26 cellular contexts compared by ENCODE assay signal in genomic region chr5:34562791-34563190, GRCh38.
"Had no signal": no experiment of that assay in that cellular context is flagged by ENCODE, and none has a peak within 500 bp of the region (broad histone marks: within the 10 kb centered on the region; RNA-seq: fewer than 3 reads in every experiment).

No MANE protein-coding gene starts in this region.

- H3K9me3 ChIP-seq: right atrium auricular region, suprapubic skin, tibial artery had no signal

- H3K36me3 ChIP-seq: right atrium auricular region, suprapubic skin, tibial artery had no signal

- H3K27ac ChIP-seq: right atrium auricular region, suprapubic skin had no signal

- H3K9me3 Mint-ChIP-seq: central memory CD8-positive, alpha-beta T cell; dendritic cell treated with granulocyte-macrophage colony-stimulating factor and Interleukin-4, amounts not matched to agents 40 ng/mL and 50 ng/mL, for 4 days; endodermal cell; immature natural killer cell; naive thymus-derived CD8-positive, alpha-beta T cell; T-helper 2 cell treated with Interferon-gamma antibody and Interleukin-4, amounts not matched to agents 5 μg/mL and 100 μg/mL, for 36 hours had no signal

- H3K27ac Mint-ChIP-seq: activated naive CD8-positive, alpha-beta T cell; dendritic cell treated with granulocyte-macrophage colony-stimulating factor and Interleukin-4, amounts not matched to agents 40 ng/mL and 50 ng/mL, for 4 days; endodermal cell; immature natural killer cell; naive thymus-derived CD8-positive, alpha-beta T cell; T-helper 2 cell treated with Interferon-gamma antibody and Interleukin-4, amounts not matched to agents 5 μg/mL and 100 μg/mL, for 36 hours had no signal

- H3K27me3 Mint-ChIP-seq: activated naive CD8-positive, alpha-beta T cell; central memory CD8-positive, alpha-beta T cell; dendritic cell treated with granulocyte-macrophage colony-stimulating factor and Interleukin-4, amounts not matched to agents 40 ng/mL and 50 ng/mL, for 4 days had no signal

- FAIRE-seq: bronchial epithelial cell had no signal

- H3K4me3 ChIP-seq: right atrium auricular region, suprapubic skin, tibial artery had no signal

- H3K27me3 ChIP-seq: right atrium auricular region, suprapubic skin, tibial artery had no signal

- H3K4me3 Mint-ChIP-seq: activated naive CD8-positive, alpha-beta T cell; central memory CD8-positive, alpha-beta T cell; dendritic cell treated with granulocyte-macrophage colony-stimulating factor and Interleukin-4, amounts not matched to agents 40 ng/mL and 50 ng/mL, for 4 days; endodermal cell; immature natural killer cell; naive thymus-derived CD8-positive, alpha-beta T cell; neural crest cell; T-helper 2 cell treated with Interferon-gamma antibody and Interleukin-4, amounts not matched to agents 5 μg/mL and 100 μg/mL, for 36 hours had no signal

- H3K4me1 ChIP-seq: suprapubic skin had no signal

- H3K4me1 Mint-ChIP-seq: central memory CD8-positive, alpha-beta T cell; immature natural killer cell; naive thymus-derived CD8-positive, alpha-beta T cell had no signal

- DNase-seq: activated CD4-positive, alpha-beta T cell treated with anti-CD3 and anti-CD28 coated beads for 4 hours; activated CD4-positive, alpha-beta T cell treated with anti-CD3 and anti-CD28 coated beads, Interleukin-2, amount 50 U/mL, for 4 hours; activated effector memory CD4-positive, alpha-beta T cell treated with Interleukin-2 at 50 U/mL for 16 hours; activated naive CD4-positive, alpha-beta T cell treated with Interleukin-2 at 50 U/mL for 16 hours; anterior cingulate cortex; endodermal cell; foreskin fibroblast; head of caudate nucleus; hippocampal formation; immature natural killer cell; left ventricle myocardium superior; mammary epithelial cell; midbrain; naive thymus-derived CD8-positive, alpha-beta T cell; nucleus accumbens; stimulated activated naive CD4-positive, alpha-beta T cell; tibial artery had no signal

- H3K36me3 Mint-ChIP-seq: activated naive CD8-positive, alpha-beta T cell; immature natural killer cell; naive thymus-derived CD8-positive, alpha-beta T cell had no signal

- ATAC-seq: esophagus mucosa; left ventricle myocardium superior; naive thymus-derived CD8-positive, alpha-beta T cell had no signal
